In genomic region chr17:60141111-60142018, GRCh38 we compare ENCODE assay signal across 11 cellular contexts. TPM values are rescaled to one million over a fixed set of nuclear protein-coding genes. Genes with fewer than 3 reads are reported as not detected.
DNase-seq lines count a peak whose midpoint lies in the region; ATAC-seq and TF ChIP-seq lines count a peak whose summit lies in the region.
"Had no signal": no experiment of that assay in that cellular context is flagged by ENCODE, and none has a peak within 500 bp of the region (broad histone marks: within the 10 kb centered on the region; RNA-seq: fewer than 3 reads in every experiment).

No MANE protein-coding gene starts in this region.

- H4K20me1 ChIP-seq in fibroblast of lung (ENCODE audit: control insufficient read depth, extremely low read depth, insufficient read depth, low read length): no peaks in the 10 kb centered on the region
- peaks cover 24% of the 10 kb centered on the region for H4K20me1 ChIP-seq in neural progenitor cell (ENCODE audit: low read depth)

- H3K4me2 ChIP-seq in fibroblast of lung (ENCODE audit: extremely low read depth, insufficient read depth, low read length) (no peak overlapping the region), neural progenitor cell (peak overlapping the region; percentile 81)

- H3K27ac ChIP-seq in fibroblast of lung (ENCODE audit: insufficient read depth, low read length) (no peak overlapping the region), neural progenitor cell (no peak overlapping the region)
- H3K27ac ChIP-seq: esophagus squamous epithelium had no signal

- H3K36me3 Mint-ChIP-seq in neural progenitor cell: no peaks in the 10 kb centered on the region

- H3K4me3 ChIP-seq in fibroblast of lung (replicated peaks in 1 of 4; ENCODE audit: control extremely low read depth in 1 of 4, insufficient read depth in 1 of 4, low read depth in 3 of 4, low read length in 4 of 4) (no peak overlapping the region), neural progenitor cell (peak overlapping the region; percentile 45)

- H3K27ac Mint-ChIP-seq in neural progenitor cell: no peak overlapping the region

- H3K4me3 Mint-ChIP-seq in neural progenitor cell: peak overlapping the region; percentile 75

- peak; percentile 65 for DNase-seq in ELF-1 (ENCODE audit: low read depth, low spot score)
- DNase-seq in MV-4-11 (lab: John Stamatoyannopoulos, UW): peak; percentile 28
- peak; percentile 21 to 38 for DNase-seq in fibroblast of lung (ENCODE audit: low read depth in 2 of 2)
- DNase-seq in neural progenitor cell (ENCODE audit: low spot score): peak; percentile 70
- DNase-seq in DMS153 treated with DMSO at 0.1 percent for 48 hours (lab: John Stamatoyannopoulos, UW; ENCODE audit: unreplicated experiment): no peak
- no peak for DNase-seq in AG08396 (ENCODE audit: low spot score)
- no peak for DNase-seq in activated CD8-positive, alpha-beta memory T cell treated with anti-CD3 and anti-CD28 coated beads, Interleukin-2, amount 50 U/mL, for 48 hours
- DNase-seq: activated gamma-delta T cell, esophagus squamous epithelium had no signal

- H3K27me3 ChIP-seq in fibroblast of lung (ENCODE audit: control insufficient read depth, insufficient read depth, low read length): peaks cover 58% of the 10 kb centered on the region
- H3K27me3 ChIP-seq in neural progenitor cell: peaks cover 55% of the 10 kb centered on the region

- H3K9ac ChIP-seq in fibroblast of lung (ENCODE audit: insufficient read depth, low read length) (no peak overlapping the region), neural progenitor cell (no peak overlapping the region)

- H3K79me2 ChIP-seq in fibroblast of lung (ENCODE audit: control insufficient read depth, insufficient read depth, low read length): no peaks in the 10 kb centered on the region
- no peaks in the 10 kb centered on the region for H3K79me2 ChIP-seq in neural progenitor cell (ENCODE audit: low read depth)

- peaks cover 43% of the 10 kb centered on the region for H3K27me3 Mint-ChIP-seq in neural progenitor cell (ENCODE audit: insufficient read depth, low read depth)

- H3F3A ChIP-seq in neural progenitor cell (ENCODE audit: low read depth): peaks cover 61% of the 10 kb centered on the region

- H3K9me3 ChIP-seq in fibroblast of lung (ENCODE audit: control insufficient read depth, insufficient read depth, low read depth, low read length): no peaks in the 10 kb centered on the region
- no peaks in the 10 kb centered on the region for H3K9me3 ChIP-seq in neural progenitor cell (ENCODE audit: low read depth)
- H3K9me3 ChIP-seq: esophagus squamous epithelium had no signal

- H3K9me3 Mint-ChIP-seq in neural progenitor cell: no peaks in the 10 kb centered on the region

- H3K4me1 Mint-ChIP-seq in neural progenitor cell: peaks cover 44% of the 10 kb centered on the region

- H3K36me3 ChIP-seq in fibroblast of lung (ENCODE audit: control insufficient read depth, insufficient read depth, low read length) (no peaks in the 10 kb centered on the region), neural progenitor cell (no peaks in the 10 kb centered on the region)
- H3K36me3 ChIP-seq: esophagus squamous epithelium had no signal

- H2AFZ ChIP-seq in fibroblast of lung (ENCODE audit: low read length): no peak overlapping the region
- H2AFZ ChIP-seq in neural progenitor cell (replicated peaks): no peak overlapping the region

- ATAC-seq in HG03280 (IDR thresholded peaks at IDR 0.05; ENCODE audit: unreplicated experiment): no peak

- peaks cover 8% of the 10 kb centered on the region for H3K4me1 ChIP-seq in fibroblast of lung (ENCODE audit: control insufficient read depth, extremely low read depth, insufficient read depth, low read length)
- H3K4me1 ChIP-seq in neural progenitor cell: peaks cover 55% of the 10 kb centered on the region

- no peak for TF ChIP-seq CTCF in fibroblast of lung (conservative IDR thresholded peaks at IDR 0.05 in 1 of 2, IDR thresholded peaks at IDR 0.05 in 1 of 2; ENCODE audit: low read depth in 1 of 2, low read length in 2 of 2)
- no peak for TF ChIP-seq CTCF in neural progenitor cell (IDR thresholded peaks at IDR 0.05)

RNA-seq across cellular contexts. Expression of gene CA4, which starts 8.4 kb away (rescaled TPM):
- under 0.01 TPM in 1 of 2 replicates, not detected in the other for total RNA-seq in fibroblast of lung
- not detected in 2 replicates for polyA plus RNA-seq in fibroblast of lung
- not detected in 2 replicates for polyA plus RNA-seq in fibroblast of lung (2012)
- not detected in 2 replicates for polyA minus RNA-seq in fibroblast of lung (ENCODE audit: low replicate concordance)
- 14.1 TPM in 2 replicates for total RNA-seq in neural progenitor cell (ENCODE audit: low replicate concordance)
- total RNA-seq: H4 had no signal

Comparison
In these comparisons a context has a peak if more than half of its experiments do, and no peak if none do; other contexts are left out.
1. DNase-seq: peak in ELF-1 (single experiment), MV-4-11 (single experiment), fibroblast of lung (2 of 2) and neural progenitor cell (single experiment); none in DMS153 treated with DMSO at 0.1 percent for 48 hours (single experiment), AG08396 (single experiment) and activated CD8-positive, alpha-beta memory T cell treated with anti-CD3 and anti-CD28 coated beads, Interleukin-2, amount 50 U/mL, for 48 hours (single experiment).
2. RNA of gene CA4, which starts 8.4 kb away (total RNA-seq): 14.1 TPM in neural progenitor cell; under 0.01 TPM in fibroblast of lung; every median in the first group is over 10 times any median in the second.